Comparison of ENCODE assay signal across 13 cellular contexts in the genomic region with DNA sequence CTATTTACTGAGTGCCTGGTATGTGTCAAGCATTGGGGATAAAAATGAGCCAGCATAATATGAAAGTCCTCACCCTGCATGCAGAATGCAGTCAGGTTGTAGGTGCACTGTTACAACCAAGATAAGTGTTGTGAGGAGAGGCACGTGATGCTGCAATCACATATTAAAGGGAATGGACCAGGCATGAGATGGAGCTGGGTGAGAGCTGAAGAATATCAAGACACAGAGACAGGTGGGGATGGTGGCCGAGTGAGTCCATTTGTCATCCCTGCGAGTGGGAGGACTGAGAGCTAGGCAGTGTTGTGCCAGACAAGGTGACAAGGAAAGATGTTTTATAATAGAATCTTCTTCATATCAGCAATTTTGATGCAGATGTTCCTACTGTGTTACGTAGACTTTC. TPM values are rescaled to one million over a fixed set of nuclear protein-coding genes. Genes with fewer than 3 reads are reported as not detected.
DNase-seq lines count a peak whose midpoint lies in the region; ATAC-seq and TF ChIP-seq lines count a peak whose summit lies in the region.
"Had no signal": no experiment of that assay in that cellular context is flagged by ENCODE, and none has a peak within 500 bp of the region (broad histone marks: within the 10 kb centered on the region; RNA-seq: fewer than 3 reads in every experiment).

No MANE protein-coding gene starts in this region.

- no peak overlapping the region for H3K4me3 Mint-ChIP-seq in CD8-positive, alpha-beta T cell
- peak overlapping the region in 2 of 10 donors; percentile 14 to 65 for H3K4me3 Mint-ChIP-seq in naive thymus-derived CD8-positive, alpha-beta T cell
- H3K4me3 Mint-ChIP-seq: CD4-positive, alpha-beta memory T cell; H9 had no signal

- no peaks in the 10 kb centered on the region for H3K36me3 ChIP-seq in CD8-positive, alpha-beta T cell (ENCODE audit: insufficient read depth, low read length)
- H3K36me3 ChIP-seq: BE2C had no signal

- H3K27me3 ChIP-seq in CD8-positive, alpha-beta T cell (ENCODE audit: insufficient read depth, low read length): no peaks in the 10 kb centered on the region
- H3K27me3 ChIP-seq: BE2C had no signal

- DNase-seq in CD8-positive, alpha-beta T cell: no peak
- DNase-seq in OCI-M1 (lab: John Stamatoyannopoulos, UW) (peak; percentile 65), GM03348 (ENCODE audit: low spot score) (no peak), GDM1 (lab: John Stamatoyannopoulos, UW) (no peak)
- no peak for DNase-seq in naive thymus-derived CD8-positive, alpha-beta T cell
- no peak for DNase-seq in activated CD4-positive, alpha-beta T cell treated with anti-CD3 and anti-CD28 coated beads for 4 hours
- DNase-seq: ACHN; BE2C; C1 segment of cervical spinal cord; Calu3; CD4-positive, alpha-beta memory T cell; DMS79 treated with DMSO at 0.1 percent for 48 hours; H9 had no signal

- H3K36me3 Mint-ChIP-seq in CD8-positive, alpha-beta T cell: peaks cover 51% of the 10 kb centered on the region
- H3K36me3 Mint-ChIP-seq in naive thymus-derived CD8-positive, alpha-beta T cell: peaks cover 18 to 40% (median 19%) of the 10 kb centered on the region in 3 donors

- intact Hi-C loops in CD8-positive, alpha-beta T cell (cut with DNase I, micrococcal nuclease): loop anchor here in 1 of 2 experiments (10.0 kb wide), 1 partner anchor 46 kb away; no protein-coding TSS in a partner anchor

- CTCF ChIA-PET in CD8-positive, alpha-beta T cell (lab: Charles Lee): interaction anchor here (1.3 kb wide), 1 partner anchor 19 kb away, joined by 3 read pairs; no protein-coding TSS in a partner anchor

- ATAC-seq in CD8-positive, alpha-beta T cell: no peak
- ATAC-seq in naive thymus-derived CD8-positive, alpha-beta T cell: no peak

- POLR2A ChIA-PET in CD8-positive, alpha-beta T cell (lab: Charles Lee): no interaction called here
- POLR2A ChIA-PET in naive thymus-derived CD8-positive, alpha-beta T cell (lab: Charles Lee): no interaction called here

- H3K9me3 Mint-ChIP-seq in CD8-positive, alpha-beta T cell: no peaks in the 10 kb centered on the region
- no peaks in the 10 kb centered on the region for H3K9me3 Mint-ChIP-seq in naive thymus-derived CD8-positive, alpha-beta T cell
- H3K9me3 Mint-ChIP-seq: CD4-positive, alpha-beta memory T cell; H9 had no signal

- no peak for TF ChIP-seq CTCF in CD8-positive, alpha-beta T cell (IDR thresholded peaks at IDR 0.05)

- H3K4me1 Mint-ChIP-seq in CD8-positive, alpha-beta T cell (ENCODE audit: low read depth): peaks cover 80% of the 10 kb centered on the region
- peaks cover 35 to 80% (median 78%) of the 10 kb centered on the region in 4 donors for H3K4me1 Mint-ChIP-seq in naive thymus-derived CD8-positive, alpha-beta T cell
- H3K4me1 Mint-ChIP-seq: H9 had no signal

- H3K4me1 ChIP-seq in CD8-positive, alpha-beta T cell (ENCODE audit: insufficient read depth, low read length): peaks cover 22% of the 10 kb centered on the region

- no peak overlapping the region for H3K4me3 ChIP-seq in CD8-positive, alpha-beta T cell (ENCODE audit: low read depth, low read length)

- no peaks in the 10 kb centered on the region for H3K9me3 ChIP-seq in CD8-positive, alpha-beta T cell (ENCODE audit: low read length)
- H3K9me3 ChIP-seq: BE2C had no signal

- no peaks in the 10 kb centered on the region for H3K27me3 Mint-ChIP-seq in CD8-positive, alpha-beta T cell (ENCODE audit: low read depth)
- no peaks in the 10 kb centered on the region for H3K27me3 Mint-ChIP-seq in naive thymus-derived CD8-positive, alpha-beta T cell
- H3K27me3 Mint-ChIP-seq: CD4-positive, alpha-beta memory T cell had no signal

- no peak overlapping the region for H3K27ac ChIP-seq in CD8-positive, alpha-beta T cell (ENCODE audit: low read depth, low read length)

- peak overlapping the region; percentile 3 for H3K27ac Mint-ChIP-seq in CD8-positive, alpha-beta T cell
- peak overlapping the region in 6 of 10 donors; percentile 3 to 46 (median 20) for H3K27ac Mint-ChIP-seq in naive thymus-derived CD8-positive, alpha-beta T cell
- H3K27ac Mint-ChIP-seq: H9 had no signal

RNA-seq across cellular contexts. Expression of a gene that starts 52.4 kb away (rescaled TPM):
- total RNA-seq in CD8-positive, alpha-beta T cell: 10 to 100 TPM; 45.6 to 50.6 TPM
- 10 to 100 TPM; 58.2 to 61.3 TPM for total RNA-seq in naive thymus-derived CD8-positive, alpha-beta T cell
- polyA plus RNA-seq in naive thymus-derived CD8-positive, alpha-beta T cell: 10 to 100 TPM; 14.7 to 18.5 (median 16.7) TPM
